11 cellular contexts compared by ENCODE assay signal in genomic region chr2:136248242-136248641, GRCh38.
DNase-seq lines count a peak whose midpoint lies in the region; ATAC-seq and TF ChIP-seq lines count a peak whose summit lies in the region.
"Had no signal": no experiment of that assay in that cellular context is flagged by ENCODE, and none has a peak within 500 bp of the region (broad histone marks: within the 10 kb centered on the region; RNA-seq: fewer than 3 reads in every experiment).

No MANE protein-coding gene starts in this region.

- no peaks in the 10 kb centered on the region for H3K9me3 ChIP-seq in HCT116 (ENCODE audit: control insufficient read depth in 1 of 2, insufficient read depth in 1 of 2, low read depth in 1 of 2, low read length in 2 of 2)
- no peaks in the 10 kb centered on the region for H3K9me3 ChIP-seq in psoas muscle

- RAD21 ChIA-PET in HCT116 (lab: Charles Lee; ENCODE audit: low non-redundant PET in 1 of 2, low total read pairs in 2 of 2, uncharacterized antibody in 2 of 2, unreplicated experiment in 2 of 2): no interaction called here

- no peak overlapping the region for H3K4me3 Mint-ChIP-seq in activated CD4-positive, alpha-beta memory T cell treated with anti-CD3 and anti-CD28 coated beads for 36 hours
- H3K4me3 Mint-ChIP-seq: activated T-cell treated with anti-CD3 and anti-CD28 coated beads, Interleukin-2, amount 50 U/mL, for 72 hours had no signal

- no peak overlapping the region for H3K27ac ChIP-seq in HCT116 (ENCODE audit: low read depth, low read length)
- no peak overlapping the region for H3K27ac ChIP-seq in psoas muscle

- CTCF ChIA-PET in HCT116 (lab: Charles Lee): interaction anchor here (1.0 kb wide), 1 partner anchor 335 kb away, joined by 3 read pairs; no protein-coding TSS in a partner anchor
- CTCF ChIA-PET in activated CD4-positive, alpha-beta memory T cell treated with anti-CD3 and anti-CD28 coated beads for 36 hours (lab: Charles Lee): interaction anchor here (1.0 kb wide), 1 partner anchor 22 kb away, joined by 3 read pairs; no protein-coding TSS in a partner anchor

- H3K36me3 Mint-ChIP-seq in activated CD4-positive, alpha-beta memory T cell treated with anti-CD3 and anti-CD28 coated beads for 36 hours: no peaks in the 10 kb centered on the region

- H3K4me3 ChIP-seq in HCT116 (replicated peaks in 1 of 2; ENCODE audit: low read depth in 1 of 2, low read length in 2 of 2) (no peak overlapping the region), choroid plexus epithelial cell (ENCODE audit: low read depth, low read length) (no peak overlapping the region), psoas muscle (no peak overlapping the region)

- TF ChIP-seq POLR2A in HCT116 (IDR thresholded peaks at IDR 0.05; ENCODE audit: borderline replicate concordance, extremely low read depth, insufficient read depth, insufficient read length): no peak

- H3K36me3 ChIP-seq in HCT116 (ENCODE audit: control insufficient read depth in 1 of 2, insufficient read depth in 2 of 2, low read length in 2 of 2) (no peaks in the 10 kb centered on the region), psoas muscle (ENCODE audit: insufficient read depth in 1 of 2, low read depth in 1 of 2) (no peaks in the 10 kb centered on the region)

- H3K27me3 ChIP-seq in HCT116 (ENCODE audit: insufficient read depth, low read length): no peaks in the 10 kb centered on the region
- H3K27me3 ChIP-seq in psoas muscle (ENCODE audit: insufficient read depth in 3 of 3, low read length in 2 of 3): no peaks in the 10 kb centered on the region

- WGBS in psoas muscle, 3 donors: 9 to 14% (median 9%) methylated on average over 2 of the region's 2 CpGs

- H3K27ac Mint-ChIP-seq in activated CD4-positive, alpha-beta memory T cell treated with anti-CD3 and anti-CD28 coated beads for 36 hours: no peak overlapping the region
- H3K27ac Mint-ChIP-seq: activated T-cell treated with anti-CD3 and anti-CD28 coated beads, Interleukin-2, amount 50 U/mL, for 72 hours had no signal

- no peaks in the 10 kb centered on the region for H3K9me3 Mint-ChIP-seq in activated CD4-positive, alpha-beta memory T cell treated with anti-CD3 and anti-CD28 coated beads for 36 hours

- no peaks in the 10 kb centered on the region for H3K79me2 ChIP-seq in HCT116 (ENCODE audit: insufficient read depth, low read length)

- H3K27me3 Mint-ChIP-seq in activated CD4-positive, alpha-beta memory T cell treated with anti-CD3 and anti-CD28 coated beads for 36 hours: no peaks in the 10 kb centered on the region

- H3K4me1 Mint-ChIP-seq in activated CD4-positive, alpha-beta memory T cell treated with anti-CD3 and anti-CD28 coated beads for 36 hours (ENCODE audit: low read depth): peaks cover 16% of the 10 kb centered on the region

- H4K20me1 ChIP-seq in HCT116 (ENCODE audit: insufficient read depth): no peaks in the 10 kb centered on the region

- ATAC-seq in HCT116 (no peak), psoas muscle (peak; percentile 67 to 75 (median 68)), HG03196 (IDR thresholded peaks at IDR 0.05; ENCODE audit: unreplicated experiment) (no peak), HG03457 (IDR thresholded peaks at IDR 0.05; ENCODE audit: unreplicated experiment) (no peak)

- BruUV-seq in HCT116 (replicated peaks; lab: Mats Ljungman, UMichigan): no TSS peak

- intact Hi-C loops in HCT116 (cut with micrococcal nuclease): no loop called here
- intact Hi-C loops in psoas muscle (cut with DNase I): no loop called here
- intact Hi-C loops in activated CD4-positive, alpha-beta memory T cell treated with anti-CD3 and anti-CD28 coated beads for 36 hours (cut with micrococcal nuclease): no loop called here

- H3K9ac ChIP-seq in HCT116 (ENCODE audit: low read length): no peak overlapping the region

- H2AFZ ChIP-seq in HCT116 (ENCODE audit: low read depth, low read length, poor library complexity, severe bottlenecking): no peak overlapping the region

- peak; percentile 41 for DNase-seq in HCT116 (ENCODE audit: low read depth, low spot score)
- DNase-seq in NCI-H2227 treated with DMSO at 0.1 percent for 48 hours (lab: John Stamatoyannopoulos, UW): peak; percentile 72
- DNase-seq in choroid plexus epithelial cell (ENCODE audit: low read depth): peak; percentile 53
- no peak for DNase-seq in psoas muscle
- DNase-seq in T-helper 9 cell: no peak
- DNase-seq in activated CD4-positive, alpha-beta memory T cell treated with anti-CD3 and anti-CD28 coated beads for 36 hours: no peak
- DNase-seq: kidney, T1000 had no signal

- TF ChIP-seq RAD21 in HCT116 (IDR thresholded peaks at IDR 0.05; ENCODE audit: low read depth): no peak

- H3K4me1 ChIP-seq in HCT116 (ENCODE audit: control insufficient read depth in 1 of 2, insufficient read depth in 2 of 2, low read length in 2 of 2) (peaks cover 15 to 41% of the 10 kb centered on the region in 2 experiments; a peak in 3 of 4 replicates), psoas muscle (no peaks in the 10 kb centered on the region)

- POLR2A ChIA-PET in HCT116 (lab: Charles Lee): interaction anchor here (1.3 kb wide), 1 partner anchor 11 kb away, joined by 4 read pairs; no protein-coding TSS in a partner anchor
- POLR2A ChIA-PET in activated CD4-positive, alpha-beta memory T cell treated with anti-CD3 and anti-CD28 coated beads for 36 hours (lab: Charles Lee): interaction anchor here (1.1 kb wide), 1 partner anchor 9 kb away, joined by 3 read pairs; no protein-coding TSS in a partner anchor

- H3K4me2 ChIP-seq in HCT116 (ENCODE audit: low read length): peak overlapping the region; percentile 83; the same call in 1 of the 2 replicates

- TF ChIP-seq CTCF in HCT116 (IDR thresholded peaks at IDR 0.05 in 2 of 3, conservative IDR thresholded peaks at IDR 0.05 in 1 of 3; ENCODE audit: borderline replicate concordance in 1 of 3, insufficient read depth in 1 of 3, low read depth in 2 of 3, low read length in 2 of 3): no peak
- TF ChIP-seq CTCF in choroid plexus epithelial cell (conservative IDR thresholded peaks at IDR 0.05; ENCODE audit: low read depth, low read length): no peak
- no peak for TF ChIP-seq CTCF in psoas muscle (IDR thresholded peaks at IDR 0.05)

- H3K9me2 ChIP-seq in HCT116 (ENCODE audit: insufficient read depth): no peaks in the 10 kb centered on the region

TF ChIP-seq in HCT116, 20 proteins besides CTCF, POLR2A, EP300 and RAD21 (continues in another document):
- peak; percentile 56 for TF ChIP-seq SP1 (IDR thresholded peaks at IDR 0.05; ENCODE audit: low read depth)
- TF ChIP-seq ZBTB33 (IDR thresholded peaks at IDR 0.05; ENCODE audit: extremely low read depth, insufficient replicate concordance, low read length): no peak
- no peak for TF ChIP-seq ATF3 (IDR thresholded peaks at IDR 0.05)
- no peak for TF ChIP-seq EGR1 (IDR thresholded peaks at IDR 0.05; ENCODE audit: low read depth)
- peak; percentile 66; the same call in 1 of the 2 replicates for TF ChIP-seq JUND (IDR thresholded peaks at IDR 0.05)
- no peak for TF ChIP-seq EZH2 (IDR thresholded peaks at IDR 0.05)
- no peak for TF ChIP-seq ZNF274 (IDR thresholded peaks at IDR 0.05; ENCODE audit: low read depth, low read length)
- TF ChIP-seq REST (IDR thresholded peaks at IDR 0.05; ENCODE audit: low read depth): no peak
- TF ChIP-seq SRF (IDR thresholded peaks at IDR 0.05; ENCODE audit: low read depth): no peak
- TF ChIP-seq YY1 (IDR thresholded peaks at IDR 0.05; ENCODE audit: extremely low read depth, insufficient replicate concordance, low read depth, low read length): no peak
- TF ChIP-seq POLR2AphosphoS5 (IDR thresholded peaks at IDR 0.05; ENCODE audit: low read depth, low read length): no peak
- TF ChIP-seq ELF1 (IDR thresholded peaks at IDR 0.05; ENCODE audit: borderline replicate concordance, low read depth): no peak

Comparison
In these comparisons a context has a peak if more than half of its experiments do, and no peak if none do; other contexts are left out.
1. ATAC-seq: peak in psoas muscle (4 of 4); none in HCT116 (single experiment), HG03196 (single experiment) and HG03457 (single experiment).
2. DNase-seq: peak in HCT116 (single experiment), NCI-H2227 treated with DMSO at 0.1 percent for 48 hours (single experiment) and choroid plexus epithelial cell (single experiment); none in psoas muscle (0 of 2), T-helper 9 cell (single experiment) and activated CD4-positive, alpha-beta memory T cell treated with anti-CD3 and anti-CD28 coated beads for 36 hours (single experiment).